Comparison of ENCODE assay signal across 1 cellular context in the genomic region with DNA sequence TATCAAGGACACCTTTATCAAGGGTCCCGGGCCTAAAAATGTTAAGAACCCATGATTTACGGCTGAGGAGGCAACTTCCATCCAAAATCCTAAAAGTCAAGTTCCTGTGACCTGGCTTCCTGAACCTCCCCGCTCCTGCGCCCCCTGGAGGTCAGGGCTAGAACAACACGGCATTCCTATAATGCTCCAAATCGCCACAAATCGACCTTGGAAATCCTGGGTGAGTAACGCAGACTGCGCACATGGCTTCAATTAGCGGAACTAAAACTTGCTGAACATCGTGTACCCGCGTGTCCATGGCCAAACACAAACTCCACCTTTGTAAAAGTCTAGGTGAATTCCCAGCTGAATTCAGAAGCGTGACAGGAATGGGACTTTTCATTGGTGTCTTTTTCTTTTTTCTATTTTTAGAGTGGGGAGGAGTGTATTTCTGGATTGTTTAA.
TF ChIP-seq lines count a peak whose summit lies in the region.

No MANE protein-coding gene starts in this region.

TF ChIP-seq in HEK293, 187 proteins besides CTCF, POLR2A, EP300 and RAD21 (continued from another document):
- TF ChIP-seq ZNF660 (tag by site-specific recombination; IDR thresholded peaks at IDR 0.05) (peak; percentile 68), BCL11A (tag by site-specific recombination; IDR thresholded peaks at IDR 0.05; ENCODE audit: low read depth) (no peak), ZNF211 (tag by site-specific recombination; IDR thresholded peaks at IDR 0.05; ENCODE audit: low read depth) (no peak), ZBTB17 (tag by site-specific recombination; IDR thresholded peaks at IDR 0.05) (peak; percentile 71; the same call in 1 of the 2 replicates), ZNF133 (tag by site-specific recombination; IDR thresholded peaks at IDR 0.05) (no peak), IKZF3 (tag by site-specific recombination; IDR thresholded peaks at IDR 0.05) (peak; percentile 88), ZNF248 (tag by site-specific recombination; IDR thresholded peaks at IDR 0.05) (peak; percentile 31; the same call in 1 of the 2 replicates)
TF ChIP-seq in HEK293: peak in this region for 7.
